Comparison of ENCODE assay signal across 29 cellular contexts in the genomic region with DNA sequence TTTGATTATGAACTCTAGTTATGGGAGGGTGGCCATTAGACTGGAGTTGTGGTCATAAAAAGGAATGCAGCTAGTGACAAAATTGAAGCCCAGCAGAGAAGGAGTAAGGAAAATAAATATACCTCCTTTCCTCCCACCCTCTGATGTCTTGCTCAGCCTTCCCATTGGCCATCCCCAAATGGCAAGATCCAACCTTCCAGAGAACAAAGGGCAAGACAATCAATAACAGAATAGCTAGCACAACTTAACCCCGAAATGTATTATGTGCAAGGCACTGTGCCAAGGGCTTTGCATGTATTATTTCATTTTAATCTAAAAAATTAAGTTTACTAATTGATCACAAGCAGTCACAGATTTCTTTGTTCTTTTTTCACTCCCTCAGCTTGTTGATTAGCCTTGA. TPM values are rescaled to one million over a fixed set of nuclear protein-coding genes. Genes with fewer than 3 reads are reported as not detected.
DNase-seq lines count a peak whose midpoint lies in the region; ATAC-seq, FAIRE-seq and TF ChIP-seq lines count a peak whose summit lies in the region.
"Had no signal": no experiment of that assay in that cellular context is flagged by ENCODE, and none has a peak within 500 bp of the region (broad histone marks: within the 10 kb centered on the region; RNA-seq: fewer than 3 reads in every experiment).

No MANE protein-coding gene starts in this region.

- no peak for ATAC-seq in right cardiac atrium
- ATAC-seq in left cardiac atrium, result no peak
- ATAC-seq in aorta (ENCODE audit: low FRiP score), result no peak
- ATAC-seq: A549; activated naive CD8-positive, alpha-beta T cell treated with anti-CD3 and anti-CD28 coated beads, Interleukin-2, amount 50 U/mL, for 24 hours; body of pancreas; naive thymus-derived CD4-positive, alpha-beta T cell had no signal

- DNase-seq in right cardiac atrium, result no peak
- no peak for DNase-seq in left cardiac atrium
- DNase-seq in kidney, result no peak
- no peak for DNase-seq in aorta
- DNase-seq in NK-92 treated with Interleukin-12 subunit alpha and Interleukin-12 subunit beta, amount 100 ng/mL, for 24 hours (lab: John Stamatoyannopoulos, UW), result no peak
- DNase-seq in SIG-M5 treated with dmso at 0.1 percent for 504 hours (lab: John Stamatoyannopoulos, UW; ENCODE audit: unreplicated experiment), result no peak
- no peak for DNase-seq in DMS153 treated with DMSO at 0.1 percent for 48 hours (lab: John Stamatoyannopoulos, UW; ENCODE audit: unreplicated experiment)
- DNase-seq: activated CD4-positive, alpha-beta T cell treated with anti-CD3 and anti-CD28 coated beads for 48 hours; activated CD8-positive, alpha-beta memory T cell treated with anti-CD3 and anti-CD28 coated beads for 24 hours; activated gamma-delta T cell treated with Interleukin-2 at 50 U/mL for 16 hours; activated naive CD8-positive, alpha-beta T cell treated with anti-CD3 and anti-CD28 coated beads, Interleukin-2, amount 50 U/mL, for 24 hours; activated T-cell treated with anti-CD3 and anti-CD28 coated beads, Interleukin-2, amount 50 U/mL, for 24 hours; body of pancreas; CD4-positive, alpha-beta memory T cell; glutamatergic neuron; naive thymus-derived CD4-positive, alpha-beta T cell; NCI-H1092 treated with DMSO at 0.1 percent for 48 hours; NCI-H1930; NCI-H524 treated with DMSO at 0.1 percent for 48 hours; PC-9; SHP77; stimulated activated naive CD4-positive, alpha-beta T cell; thyroid gland had no signal

- H3K36me3 ChIP-seq in kidney (ENCODE audit: control insufficient read depth in 1 of 2, insufficient read depth in 2 of 2, low read length in 2 of 2), result no peaks in the 10 kb centered on the region
- H3K36me3 ChIP-seq in rectal smooth muscle tissue (ENCODE audit: control insufficient read depth, insufficient read depth, low read length), result no peaks in the 10 kb centered on the region
- no peaks in the 10 kb centered on the region for H3K36me3 ChIP-seq in aorta (ENCODE audit: control insufficient read depth in 1 of 2, insufficient read depth in 2 of 2, low read length in 1 of 2)
- H3K36me3 ChIP-seq: right atrium auricular region, thyroid gland had no signal

- H3K9me3 ChIP-seq in right cardiac atrium (ENCODE audit: control insufficient read depth, low read length), result no peaks in the 10 kb centered on the region
- no peaks in the 10 kb centered on the region for H3K9me3 ChIP-seq in kidney (ENCODE audit: control insufficient read depth in 1 of 2, low read length in 2 of 2)
- no peaks in the 10 kb centered on the region for H3K9me3 ChIP-seq in aorta (ENCODE audit: control insufficient read depth, low read length)
- H3K9me3 ChIP-seq: A549, body of pancreas, right atrium auricular region, thyroid gland had no signal

- H3K9ac ChIP-seq in kidney (ENCODE audit: low read length in 2 of 2) (no peak overlapping the region), rectal smooth muscle tissue (ENCODE audit: low read length) (no peak overlapping the region)

- 69% methylated on average over 1 of the region's 1 CpG for WGBS in right cardiac atrium
- 61 to 71% methylated on average over 1 of the region's 1 CpG for WGBS in aorta, 2 donors

- no peak for FAIRE-seq in kidney (lab: Jason Lieb, UNC)
- FAIRE-seq: H1 had no signal

- no peaks in the 10 kb centered on the region for H3K4me1 ChIP-seq in right cardiac atrium (ENCODE audit: control insufficient read depth, insufficient read depth, low read length)
- H3K4me1 ChIP-seq in kidney (ENCODE audit: control insufficient read depth in 1 of 2, insufficient read depth in 1 of 2, low read depth in 1 of 2, low read length in 2 of 2), result peaks cover 0 to 8% of the 10 kb centered on the region in 2 donors
- peaks cover 25% of the 10 kb centered on the region for H3K4me1 ChIP-seq in rectal smooth muscle tissue (ENCODE audit: control insufficient read depth, insufficient read depth, low read length)
- peaks cover 6 to 10% of the 10 kb centered on the region in 2 donors for H3K4me1 ChIP-seq in aorta (ENCODE audit: control insufficient read depth in 1 of 2, insufficient read depth in 2 of 2, low read length in 2 of 2)

- H3K27me3 ChIP-seq in right cardiac atrium (ENCODE audit: control insufficient read depth, insufficient read depth) (no peaks in the 10 kb centered on the region), rectal smooth muscle tissue (ENCODE audit: control insufficient read depth, insufficient read depth, low read length) (no peaks in the 10 kb centered on the region), aorta (ENCODE audit: control insufficient read depth in 1 of 2, insufficient read depth in 2 of 2, low read length in 1 of 2) (no peaks in the 10 kb centered on the region)
- H3K27me3 ChIP-seq: body of pancreas, right atrium auricular region, thyroid gland had no signal

- intact Hi-C loops in right cardiac atrium (cut with DNase I), result loop anchor here in 1 of 4 donors (10.0 kb wide), 1 partner anchor 103 kb away; no protein-coding TSS in a partner anchor
- intact Hi-C loops in left cardiac atrium (cut with DNase I), result no loop called here
- intact Hi-C loops in kidney (cut with DNase I), result no loop called here
- intact Hi-C loops in aorta (cut with DNase I), result no loop called here

- H3K4me3 ChIP-seq in right cardiac atrium (ENCODE audit: low read length), result peak overlapping the region; percentile 65
- H3K4me3 ChIP-seq in kidney (ENCODE audit: low read length in 2 of 2), result peak overlapping the region; percentile 14 to 77
- H3K4me3 ChIP-seq in rectal smooth muscle tissue (ENCODE audit: low read length), result peak overlapping the region; percentile 70
- peak overlapping the region; percentile 86 to 93 for H3K4me3 ChIP-seq in aorta (ENCODE audit: low read length in 2 of 2)
- H3K4me3 ChIP-seq: A549, body of pancreas, PC-9, thyroid gland had no signal

- no peak for TF ChIP-seq CTCF in kidney (IDR thresholded peaks at IDR 0.05; ENCODE audit: borderline replicate concordance, extremely low read depth, insufficient read depth)

- H3K27ac ChIP-seq in right cardiac atrium (ENCODE audit: low read length) (peak overlapping the region; percentile 62), kidney (ENCODE audit: low read depth in 2 of 2, low read length in 2 of 2) (peak overlapping the region in 1 of 2 donors; percentile 3), rectal smooth muscle tissue (ENCODE audit: low read depth, low read length) (peak overlapping the region; percentile 91), aorta (ENCODE audit: low read depth in 1 of 2, low read length in 2 of 2) (peak overlapping the region; percentile 54 to 67)
- H3K27ac ChIP-seq: A549, body of pancreas, PC-9, VCaP had no signal

RNA-seq across cellular contexts. Expression of a gene that starts 3.6 kb away (rescaled TPM):
- total RNA-seq in right cardiac atrium, result 10 to 100 TPM; 22.2 to 42.4 (median 29.4) TPM
- 6.6 TPM for polyA plus RNA-seq in right cardiac atrium
- total RNA-seq in left cardiac atrium, result 10 to 100 TPM; 29.3 to 34.9 TPM
- 65.6 TPM for total RNA-seq in kidney
- 13.3 TPM for polyA plus RNA-seq in kidney (ENCODE audit: insufficient read depth, low read depth, low replicate concordance)
- 100 to 1,000 TPM; 132 to 152 TPM for total RNA-seq in aorta
- 10 to 100 TPM; 17.8 to 65.0 TPM for polyA plus RNA-seq in aorta
- polyA plus RNA-seq: IgD-negative memory B cell had no signal

RNA-seq across cellular contexts. Expression of a gene that starts 3.6 kb away (rescaled TPM):
- total RNA-seq in right cardiac atrium, result 10 to 100 TPM; 19.1 to 24.3 (median 20.2) TPM
- 7.9 TPM for polyA plus RNA-seq in right cardiac atrium
- 10 to 100 TPM; 16.1 to 23.6 TPM for total RNA-seq in left cardiac atrium
- 38.7 TPM for total RNA-seq in kidney
- 29.6 TPM for polyA plus RNA-seq in kidney (ENCODE audit: insufficient read depth, low read depth, low replicate concordance)
- 10 to 100 TPM; 49.6 to 52.4 TPM for total RNA-seq in aorta
- polyA plus RNA-seq in aorta, result 10 to 100 TPM; 11.0 to 30.2 TPM
